Comparison of ENCODE assay signal across 8 cellular contexts in genomic region chr12:2783936-2784600, GRCh38. TPM values are rescaled to one million over a fixed set of nuclear protein-coding genes. Genes with fewer than 3 reads are reported as not detected.
DNase-seq lines count a peak whose midpoint lies in the region; ATAC-seq, FAIRE-seq and TF ChIP-seq lines count a peak whose summit lies in the region.

No MANE protein-coding gene starts in this region.

- H3K9me3 Mint-ChIP-seq in T-helper 2 cell treated with Interferon-gamma antibody and Interleukin-4, amounts not matched to agents 5 μg/mL and 100 μg/mL, for 36 hours = no peaks in the 10 kb centered on the region

- H3K27me3 ChIP-seq in body of pancreas = no peaks in the 10 kb centered on the region

- peak; percentile 85 to 93 (median 89) for TF ChIP-seq CTCF in body of pancreas (IDR thresholded peaks at IDR 0.05)

- H3K4me1 ChIP-seq in body of pancreas = peaks cover 12% of the 10 kb centered on the region

- ATAC-seq in body of pancreas (peak; percentile 96), sciatic nerve (peak; percentile 96), HG02938 (IDR thresholded peaks at IDR 0.05; ENCODE audit: unreplicated experiment) (no peak), HG03460 (IDR thresholded peaks at IDR 0.05; ENCODE audit: unreplicated experiment) (no peak)

- peaks cover 40% of the 10 kb centered on the region for H3K27me3 Mint-ChIP-seq in T-helper 2 cell treated with Interferon-gamma antibody and Interleukin-4, amounts not matched to agents 5 μg/mL and 100 μg/mL, for 36 hours (ENCODE audit: low read depth)

- DNase-seq in NAMALWA (ENCODE audit: low spot score) = peak; percentile 58
- DNase-seq in T-helper 2 cell treated with Interferon-gamma antibody and Interleukin-4, amounts not matched to agents 5 μg/mL and 100 μg/mL, for 36 hours (ENCODE audit: low spot score) = peak; percentile 29
- peak; percentile 63 to 78 (median 74) for DNase-seq in body of pancreas
- DNase-seq in hypothalamus (lab: John Stamatoyannopoulos, UW) = peak in 47 of 51 donors; percentile 9 to 82 (median 46)
- DNase-seq in sciatic nerve (ENCODE audit: low spot score) = peak; percentile 80

- peak overlapping the region; percentile 76 for H3K4me3 Mint-ChIP-seq in T-helper 2 cell treated with Interferon-gamma antibody and Interleukin-4, amounts not matched to agents 5 μg/mL and 100 μg/mL, for 36 hours

- no peaks in the 10 kb centered on the region for H3K36me3 Mint-ChIP-seq in T-helper 2 cell treated with Interferon-gamma antibody and Interleukin-4, amounts not matched to agents 5 μg/mL and 100 μg/mL, for 36 hours (ENCODE audit: low read depth)

- H3K27ac Mint-ChIP-seq in T-helper 2 cell treated with Interferon-gamma antibody and Interleukin-4, amounts not matched to agents 5 μg/mL and 100 μg/mL, for 36 hours = no peak overlapping the region

- no peaks in the 10 kb centered on the region for H3K9me3 ChIP-seq in body of pancreas

- H3K4me3 ChIP-seq in body of pancreas = no peak overlapping the region

- TF ChIP-seq POLR2A in body of pancreas (IDR thresholded peaks at IDR 0.05) = no peak

- intact Hi-C loops in body of pancreas (cut with DNase I) (loop anchor here (10.0 kb wide), 1 partner anchor 99 kb away; no protein-coding TSS in a partner anchor), sciatic nerve (cut with DNase I) (no loop called here)

- 7 to 13% methylated on average over 22 to 25 of the region's 25 CpGs for WGBS in body of pancreas, 2 donors

- H3K27ac ChIP-seq in body of pancreas = no peak overlapping the region

- peaks cover 9% of the 10 kb centered on the region for H3K4me1 Mint-ChIP-seq in T-helper 2 cell treated with Interferon-gamma antibody and Interleukin-4, amounts not matched to agents 5 μg/mL and 100 μg/mL, for 36 hours (ENCODE audit: low read depth)

- no peaks in the 10 kb centered on the region for H3K36me3 ChIP-seq in body of pancreas (replicated peaks in 1 of 2; ENCODE audit: insufficient read depth in 1 of 2, low read depth in 2 of 2)

- peak; percentile 30 for FAIRE-seq in G401.6 (lab: Jason Lieb, UNC)

RNA-seq across cellular contexts. Expression of gene FKBP4, which starts 10.7 kb away (rescaled TPM):
- 10 to 100 TPM; 29.0 to 29.8 TPM for total RNA-seq in body of pancreas
- total RNA-seq in sciatic nerve = 63.9 TPM

RNA-seq across cellular contexts. Expression of gene ITFG2, which starts 28.4 kb away (rescaled TPM):
- total RNA-seq in body of pancreas (10 to 100 TPM; 32.4 to 65.9 TPM), sciatic nerve (47.8 TPM)

RNA-seq across cellular contexts. Expression of gene NRIP2, which starts 50.8 kb away (rescaled TPM):
- under 1 TPM; 0.26 to 0.33 TPM for total RNA-seq in body of pancreas
- 73.4 TPM for total RNA-seq in sciatic nerve

Comparison
In these comparisons a context has a peak if more than half of its experiments do, and no peak if none do; other contexts are left out.
1. DNase-seq: peak in every context shown above with its lines; median percentile 80 in sciatic nerve; 74 in body of pancreas; 58 in NAMALWA; 46 in hypothalamus; 29 in T-helper 2 cell treated with Interferon-gamma antibody and Interleukin-4, amounts not matched to agents 5 μg/mL and 100 μg/mL, for 36 hours.
2. ATAC-seq: peak in body of pancreas (single experiment) and sciatic nerve (single experiment); none in HG02938 (single experiment) and HG03460 (single experiment).
3. RNA of gene NRIP2, which starts 50.8 kb away (total RNA-seq): 73.4 TPM in sciatic nerve (single experiment); 0.26 to 0.33 TPM in body of pancreas; every median in the first group is over 10 times any median in the second.